ENCODE assay signal across 8 cellular contexts in the genomic region with DNA sequence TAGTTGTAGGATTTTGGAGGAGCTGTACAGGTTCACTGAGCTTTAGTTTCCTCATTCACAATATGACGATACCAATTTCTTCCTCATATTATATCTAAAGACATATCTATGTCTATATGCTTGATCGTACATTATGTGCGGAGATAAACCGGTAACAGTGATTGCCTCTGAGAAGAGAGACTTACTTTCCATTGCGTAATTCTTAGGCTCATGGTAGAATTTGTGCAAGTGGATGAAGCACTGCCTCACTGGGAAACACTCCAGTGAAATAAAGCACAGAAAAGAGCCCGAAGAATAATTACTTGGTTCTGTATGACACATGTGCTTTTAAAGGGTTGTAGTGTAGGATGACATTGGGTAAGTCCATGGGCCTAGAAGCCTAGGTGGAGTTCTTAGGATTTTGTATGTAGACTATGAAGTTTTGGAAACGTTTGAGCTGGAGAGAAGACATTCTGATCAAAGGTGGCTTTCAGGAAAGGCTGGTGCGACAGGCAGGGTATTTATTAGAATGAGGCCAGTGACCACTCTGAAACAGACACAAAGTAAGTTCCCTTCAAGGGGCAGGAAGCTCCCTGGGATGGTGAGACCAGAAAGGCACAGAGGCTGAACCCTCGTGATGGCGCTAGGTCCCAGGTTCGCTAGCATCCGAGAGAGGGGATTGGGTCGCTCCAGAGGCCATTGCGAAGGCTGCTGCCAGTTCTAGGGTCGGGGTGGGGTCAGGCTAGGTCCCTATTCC. TPM values are rescaled to one million over a fixed set of nuclear protein-coding genes. Genes with fewer than 3 reads are reported as not detected.
DNase-seq lines count a peak whose midpoint lies in the region; ATAC-seq and TF ChIP-seq lines count a peak whose summit lies in the region.

No MANE protein-coding gene starts in this region.

- H3K27ac ChIP-seq in Peyer's patch (peak overlapping the region; percentile 77 to 94 (median 86)), esophagus (ENCODE audit: low read depth in 2 of 2, low read length in 1 of 2) (peak overlapping the region; percentile 79 to 85), neuronal stem cell (replicated peaks; ENCODE audit: low read length) (peak overlapping the region; percentile 77)

- no peak overlapping the region for H2BK120ac ChIP-seq in neuronal stem cell (ENCODE audit: low read depth, low read length)

- H3K4me3 ChIP-seq in Peyer's patch, result peak overlapping the region; percentile 58 to 95 (median 66)
- peak overlapping the region; percentile 46 to 84 for H3K4me3 ChIP-seq in esophagus (ENCODE audit: low read depth in 1 of 2, low read length in 2 of 2)
- H3K4me3 ChIP-seq in neuronal stem cell (ENCODE audit: low read length in 2 of 2), result peak overlapping the region; percentile 79 to 89

- H2AK5ac ChIP-seq in neuronal stem cell (ENCODE audit: low read depth, low read length), result no peak overlapping the region

- peak overlapping the region; percentile 57 for H3K4me2 ChIP-seq in neuronal stem cell (ENCODE audit: insufficient read depth, low read length, poor library complexity, severe bottlenecking)

- H3K23ac ChIP-seq in neuronal stem cell (ENCODE audit: low read depth, low read length, poor library complexity), result no peak overlapping the region

- no peaks in the 10 kb centered on the region for H3K27me3 ChIP-seq in Peyer's patch
- no peaks in the 10 kb centered on the region for H3K27me3 ChIP-seq in esophagus (ENCODE audit: control insufficient read depth in 1 of 2, insufficient read depth in 2 of 2, low read length in 2 of 2)
- no peaks in the 10 kb centered on the region for H3K27me3 ChIP-seq in neuronal stem cell (ENCODE audit: control insufficient read depth in 3 of 3, insufficient read depth in 3 of 3, low read depth in 1 of 3, low read length in 3 of 3)

- H3K9ac ChIP-seq in neuronal stem cell (ENCODE audit: low read depth, low read length, poor library complexity), result no peak overlapping the region

- no peak overlapping the region for H3K4ac ChIP-seq in neuronal stem cell (ENCODE audit: low read length)

- H3K4me1 ChIP-seq in Peyer's patch (peaks cover 0 to 18% (median 0%) of the 10 kb centered on the region in 4 donors), esophagus (ENCODE audit: control insufficient read depth in 2 of 2, insufficient read depth in 2 of 2, low read length in 1 of 2) (no peaks in the 10 kb centered on the region), neuronal stem cell (ENCODE audit: control insufficient read depth in 2 of 2, insufficient read depth in 1 of 2, low read depth in 1 of 2, low read length in 2 of 2) (peaks cover 2 to 3% of the 10 kb centered on the region in 2 donors)

- ATAC-seq in HG02642 (IDR thresholded peaks at IDR 0.05; ENCODE audit: poor library complexity, unreplicated experiment), result peak; percentile 37

- H3K79me1 ChIP-seq in neuronal stem cell (ENCODE audit: low read depth, low read length), result no peaks in the 10 kb centered on the region

- H2BK15ac ChIP-seq in neuronal stem cell (ENCODE audit: low read length), result no peak overlapping the region

- no peak overlapping the region for H3K18ac ChIP-seq in neuronal stem cell (ENCODE audit: low read length)

- no peak overlapping the region for H4K91ac ChIP-seq in neuronal stem cell (ENCODE audit: low read depth, low read length, poor library complexity)

- no peaks in the 10 kb centered on the region for H3K9me3 ChIP-seq in Peyer's patch
- H3K9me3 ChIP-seq in esophagus (ENCODE audit: control insufficient read depth in 2 of 2, insufficient read depth in 1 of 2, low read depth in 1 of 2, low read length in 1 of 2), result no peaks in the 10 kb centered on the region
- no peaks in the 10 kb centered on the region for H3K9me3 ChIP-seq in neuronal stem cell (replicated peaks in 1 of 2; ENCODE audit: control insufficient read depth in 2 of 2, insufficient read depth in 1 of 2, low read depth in 1 of 2, low read length in 2 of 2)

- H3K36me3 ChIP-seq in Peyer's patch, result peaks cover 0 to under 1% (median 0%) of the 10 kb centered on the region in 3 donors
- no peaks in the 10 kb centered on the region for H3K36me3 ChIP-seq in esophagus (ENCODE audit: control insufficient read depth in 2 of 2, insufficient read depth in 2 of 2, low read length in 1 of 2)
- peaks cover 0 to 11% of the 10 kb centered on the region in 2 donors for H3K36me3 ChIP-seq in neuronal stem cell (replicated peaks in 1 of 2; ENCODE audit: control insufficient read depth in 2 of 2, insufficient read depth in 2 of 2, low read length in 2 of 2)

- TF ChIP-seq CTCF in Peyer's patch (IDR thresholded peaks at IDR 0.05), result no peak

- no peak overlapping the region for H2BK5ac ChIP-seq in neuronal stem cell (ENCODE audit: low read length)

- 40 to 46% methylated on average over 15 of the region's 15 CpGs for WGBS in esophagus, 2 donors
- no CpG with 5 or more reads among the region's 15 CpGs for WGBS in neuronal stem cell (ENCODE audit: extremely low coverage in 2 of 2, insufficient read length in 2 of 2, insufficient replicate concordance in 1 of 2), 2 donors

- no peak overlapping the region for H2BK12ac ChIP-seq in neuronal stem cell (ENCODE audit: low read length)

- H3K14ac ChIP-seq in neuronal stem cell (ENCODE audit: low read length), result no peak overlapping the region

- DNase-seq in SHP77 treated with DMSO at 0.1 percent for 48 hours (lab: John Stamatoyannopoulos, UW), result peak; percentile 8
- no peak for DNase-seq in SHP77 (lab: John Stamatoyannopoulos, UW)
- no peak for DNase-seq in Peyer's patch
- DNase-seq in neuronal stem cell (ENCODE audit: low spot score), result no peak
- no peak for DNase-seq in GM03348 (ENCODE audit: low spot score)
- DNase-seq in T1000 (lab: John Stamatoyannopoulos, UW), result no peak

- no peak overlapping the region for H4K8ac ChIP-seq in neuronal stem cell (ENCODE audit: low read depth, low read length)

- no peak for TF ChIP-seq POLR2A in Peyer's patch (IDR thresholded peaks at IDR 0.05)

- H2AFZ ChIP-seq in neuronal stem cell (ENCODE audit: low read length), result peak overlapping the region; percentile 89

RNA-seq across cellular contexts. Expression of gene VBP1, which starts 0.6 kb away (rescaled TPM):
- total RNA-seq in Peyer's patch, result 10 to 100 TPM; 11.7 to 31.9 (median 21.8) TPM
- polyA plus RNA-seq in esophagus, result 10 to 100 TPM; 21.2 to 28.2 TPM
- 81.4 TPM for polyA plus RNA-seq in neuronal stem cell (2013, experiment 1 of 2)
- 81.5 TPM for polyA plus RNA-seq in neuronal stem cell (2013, experiment 2 of 2)

RNA-seq across cellular contexts. Expression of gene RAB39B, which starts 48.7 kb away (rescaled TPM):
- total RNA-seq in Peyer's patch, result 1 to 10 TPM in 1 of 4 donors, under 1 TPM in 2, not detected in 1; 0.35 to 3.3 (median 0.80) TPM
- polyA plus RNA-seq in esophagus, result under 1 TPM; 0.09 to 0.10 TPM
- 6.0 TPM for polyA plus RNA-seq in neuronal stem cell (2013, experiment 1 of 2)
- 6.0 TPM for polyA plus RNA-seq in neuronal stem cell (2013, experiment 2 of 2)
